25 cellular contexts compared by ENCODE assay signal in the genomic region with DNA sequence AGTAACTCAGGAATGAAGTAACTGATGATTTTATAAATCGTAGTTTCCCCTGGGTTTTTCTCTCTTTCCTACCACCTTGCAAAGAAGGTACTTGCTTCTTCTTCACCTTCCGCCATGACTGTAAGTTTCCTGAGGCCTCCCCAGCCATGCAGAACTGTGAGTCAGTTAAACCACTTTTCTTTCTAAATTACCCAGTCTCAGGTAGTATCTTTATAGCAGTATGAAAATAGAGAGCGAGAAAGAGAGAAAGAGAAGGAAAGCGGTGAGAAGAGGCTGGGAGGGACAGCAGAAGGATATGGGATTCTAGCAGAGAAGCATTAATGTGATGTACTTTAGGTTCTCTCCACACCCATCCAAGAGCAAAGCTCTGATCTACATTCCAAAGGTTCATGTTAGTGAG.
"Had no signal": no experiment of that assay in that cellular context is flagged by ENCODE, and none has a peak within 500 bp of the region (broad histone marks: within the 10 kb centered on the region; RNA-seq: fewer than 3 reads in every experiment).

No MANE protein-coding gene starts in this region.

- H3K4me3 Mint-ChIP-seq: activated CD4-positive, alpha-beta T cell treated with anti-CD3 and anti-CD28 coated beads, Interleukin-2, amount 10 ng/mL, durations not matched to agents 7 days and 5 days; activated CD8-positive, alpha-beta T cell treated with anti-CD3 and anti-CD28 coated beads, Interleukin-2, amount 10 ng/mL, durations not matched to agents 7 days and 5 days; T-helper 1 cell treated with Interleukin-12 subunit alpha and Interleukin-12 subunit beta and Interleukin-4 antibody, amounts not matched to agents 30 μg/mL and 1 μg/mL, for 36 hours had no signal

- H3K27ac Mint-ChIP-seq: activated CD4-positive, alpha-beta T cell treated with anti-CD3 and anti-CD28 coated beads, Interleukin-2, amount 10 ng/mL, durations not matched to agents 7 days and 5 days; activated CD8-positive, alpha-beta T cell treated with anti-CD3 and anti-CD28 coated beads, Interleukin-2, amount 10 ng/mL, durations not matched to agents 7 days and 5 days; T-helper 1 cell treated with Interleukin-12 subunit alpha and Interleukin-12 subunit beta and Interleukin-4 antibody, amounts not matched to agents 30 μg/mL and 1 μg/mL, for 36 hours had no signal

- H3K27me3 Mint-ChIP-seq: activated CD4-positive, alpha-beta T cell treated with anti-CD3 and anti-CD28 coated beads, Interleukin-2, amount 10 ng/mL, durations not matched to agents 7 days and 5 days had no signal

- DNase-seq: activated CD4-positive, alpha-beta T cell treated with anti-CD3 and anti-CD28 coated beads, Interleukin-2, amount 10 ng/mL, durations not matched to agents 7 days and 5 days; activated CD8-positive, alpha-beta memory T cell treated with anti-CD3 and anti-CD28 coated beads, Interleukin-2, amount 50 U/mL, for 48 hours; activated CD8-positive, alpha-beta T cell treated with anti-CD3 and anti-CD28 coated beads, Interleukin-2, amount 10 ng/mL, durations not matched to agents 7 days and 5 days; activated gamma-delta T cell; activated naive CD4-positive, alpha-beta T cell treated with anti-CD3 and anti-CD28 coated beads, Interleukin-2, amount 50 U/mL, for 16 hours; activated T-cell treated with anti-CD3 and anti-CD28 coated beads, Interleukin-2, amount 50 U/mL, for 1 hour; amniotic stem cell; body of pancreas; central memory CD4-positive, alpha-beta T cell; NCI-H1092 treated with DMSO at 0.1 percent for 48 hours; NCI-H1417 treated with DMSO at 0.1 percent for 48 hours; NCI-H1694; NCI-H2029; NCI-H2107; NCI-H2171 treated with DMSO at 0.1 percent for 48 hours; NCI-H226; NCI-H526; NCI-H82; Peyer's patch; Right ventricle myocardium superior; SJCRH30; SK-N-SH had no signal

- FAIRE-seq: bronchial epithelial cell had no signal

- ATAC-seq: activated CD4-positive, CD25-positive, alpha-beta regulatory T cell treated with anti-CD3 and anti-CD28 coated beads, Interleukin-2, amount 50 U/mL, for 24 hours; activated CD8-positive, alpha-beta T cell treated with anti-CD3 and anti-CD28 coated beads, Interleukin-2, amount 10 ng/mL, durations not matched to agents 7 days and 5 days; body of pancreas had no signal
